ENCODE assay signal across 12 cellular contexts in genomic region chr2:41720702-41721344, GRCh38.
A peak's percentile ranks its signal among the peaks of the same experiment; 100 is the strongest.
DNase-seq lines count a peak whose midpoint lies in the region; ATAC-seq and TF ChIP-seq lines count a peak whose summit lies in the region.
"Had no signal": no experiment of that assay in that cellular context is flagged by ENCODE, and none has a peak within 500 bp of the region (broad histone marks: within the 10 kb centered on the region; RNA-seq: fewer than 3 reads in every experiment).

No MANE protein-coding gene starts in this region.

- H3K27ac ChIP-seq in CD4-positive, CD25-positive, alpha-beta regulatory T cell (ENCODE audit: insufficient read depth, low read length, poor library complexity, severe bottlenecking) = no peak overlapping the region
- H3K27ac ChIP-seq in heart right ventricle = peak overlapping the region; percentile 23 to 82 (median 52)
- H3K27ac ChIP-seq: C4-2B, VCaP had no signal

- intact Hi-C loops in heart right ventricle (cut with DNase I) = no loop called here

- H3K27me3 ChIP-seq in CD4-positive, CD25-positive, alpha-beta regulatory T cell (ENCODE audit: control insufficient read depth, insufficient read depth, low read length) = no peaks in the 10 kb centered on the region
- no peaks in the 10 kb centered on the region for H3K27me3 ChIP-seq in heart right ventricle

- peak overlapping the region; percentile 61 for H3K4me3 ChIP-seq in CD4-positive, CD25-positive, alpha-beta regulatory T cell (ENCODE audit: low read depth, low read length)
- peak overlapping the region in 5 of 10 donors; percentile 3 to 31 (median 13) for H3K4me3 ChIP-seq in heart right ventricle

- no peaks in the 10 kb centered on the region for H3K36me3 ChIP-seq in CD4-positive, CD25-positive, alpha-beta regulatory T cell (ENCODE audit: control insufficient read depth, insufficient read depth, low read length)
- no peaks in the 10 kb centered on the region for H3K36me3 ChIP-seq in heart right ventricle

- no peak for DNase-seq in CD4-positive, CD25-positive, alpha-beta regulatory T cell
- no peak for DNase-seq in heart right ventricle
- no peak for DNase-seq in activated naive CD4-positive, alpha-beta T cell treated with anti-CD3 and anti-CD28 coated beads, Interleukin-2, amount 50 U/mL, for 16 hours
- no peak for DNase-seq in cerebellar cortex (ENCODE audit: low spot score)
- no peak for DNase-seq in dedifferentiated amniotic fluid mesenchymal stem cell (ENCODE audit: extremely low spot score)
- DNase-seq in midbrain (lab: John Stamatoyannopoulos, UW) = no peak
- DNase-seq: NCI-H2029 had no signal

- H3K27ac Mint-ChIP-seq in CD4-positive, CD25-positive, alpha-beta regulatory T cell = no peak overlapping the region

- TF ChIP-seq CTCF in heart right ventricle (IDR thresholded peaks at IDR 0.05) = no peak

- 53 to 65% methylated on average over 7 of the region's 7 CpGs for WGBS in heart right ventricle, 2 donors

- no peaks in the 10 kb centered on the region for H3K36me3 Mint-ChIP-seq in CD4-positive, CD25-positive, alpha-beta regulatory T cell

- no peaks in the 10 kb centered on the region for H3K9me3 ChIP-seq in CD4-positive, CD25-positive, alpha-beta regulatory T cell (ENCODE audit: control insufficient read depth in 2 of 2, low read length in 2 of 2)
- H3K9me3 ChIP-seq in heart right ventricle = no peaks in the 10 kb centered on the region

- ATAC-seq in CD4-positive, CD25-positive, alpha-beta regulatory T cell (ENCODE audit: low read depth in 2 of 2) = no peak
- ATAC-seq in GM21447 (IDR thresholded peaks at IDR 0.05; ENCODE audit: unreplicated experiment) (peak; percentile 10), HG03457 (IDR thresholded peaks at IDR 0.05; ENCODE audit: unreplicated experiment) (peak; percentile 43), heart right ventricle (peak in 6 of 8 donors; percentile 32 to 71 (median 52))

- peak overlapping the region in 1 of 4 donors; percentile 49 for H3K4me3 Mint-ChIP-seq in CD4-positive, CD25-positive, alpha-beta regulatory T cell
- H3K4me3 Mint-ChIP-seq: central memory CD8-positive, alpha-beta T cell had no signal

- H3K9me3 Mint-ChIP-seq in CD4-positive, CD25-positive, alpha-beta regulatory T cell = peaks cover 0 to 3% (median 0%) of the 10 kb centered on the region in 7 donors
- H3K9me3 Mint-ChIP-seq: central memory CD8-positive, alpha-beta T cell had no signal

- H3K4me1 ChIP-seq in CD4-positive, CD25-positive, alpha-beta regulatory T cell (ENCODE audit: control insufficient read depth, insufficient read depth, low read length, poor library complexity, severe bottlenecking) = peaks cover 4% of the 10 kb centered on the region
- peaks cover 0 to 39% (median 5%) of the 10 kb centered on the region in 9 donors for H3K4me1 ChIP-seq in heart right ventricle

- peaks cover under 1% of the 10 kb centered on the region for H3K27me3 Mint-ChIP-seq in CD4-positive, CD25-positive, alpha-beta regulatory T cell
- H3K27me3 Mint-ChIP-seq: central memory CD8-positive, alpha-beta T cell had no signal

- H3K4me1 Mint-ChIP-seq in CD4-positive, CD25-positive, alpha-beta regulatory T cell = peaks cover 6 to 19% (median 10%) of the 10 kb centered on the region in 4 donors

Comparison
In these comparisons a context has a peak if more than half of its experiments do, and no peak if none do; other contexts are left out.
1. ATAC-seq: peak in GM21447 (single experiment), HG03457 (single experiment) and heart right ventricle (6 of 8); none in CD4-positive, CD25-positive, alpha-beta regulatory T cell (0 of 2).